ENCODE assay signal across 36 cellular contexts in the genomic region with DNA sequence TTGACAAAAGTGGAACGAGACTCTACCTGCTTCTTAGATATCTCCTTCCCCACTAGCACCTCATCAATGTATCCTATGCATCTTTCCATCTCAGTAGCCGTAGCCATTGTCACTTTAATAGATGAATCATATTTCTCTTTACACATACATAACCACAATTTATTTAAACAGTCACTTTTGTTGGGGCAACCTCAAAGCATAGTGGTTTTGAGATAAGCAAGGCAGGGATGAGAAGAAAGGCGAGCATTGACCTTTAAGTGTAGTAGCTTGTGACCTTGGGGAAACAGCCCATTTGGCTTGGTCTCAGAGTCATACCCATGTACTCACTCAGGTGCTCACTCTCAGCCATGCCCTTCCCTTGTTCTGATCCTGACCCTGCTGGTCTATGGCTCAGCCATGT.
"Had no signal": no experiment of that assay in that cellular context is flagged by ENCODE, and none has a peak within 500 bp of the region (broad histone marks: within the 10 kb centered on the region; RNA-seq: fewer than 3 reads in every experiment).

No MANE protein-coding gene starts in this region.

- H3K4me2 ChIP-seq: KMS-11 had no signal

- H3K4me3 ChIP-seq: MG63 had no signal

- H3K27ac ChIP-seq: KMS-11 had no signal

- DNase-seq: Karpas-422, Kasumi-1, MG63, MM.1S, MV-4-11, NCI-H1048, NCI-H1092, NCI-H1092 treated with DMSO at 0.1 percent for 48 hours, NCI-H1105, NCI-H1105 treated with DMSO at 0.1 percent for 48 hours, NCI-H1417, NCI-H1417 treated with DMSO at 0.1 percent for 48 hours, NCI-H1436, NCI-H1436 treated with DMSO at 0.1 percent for 48 hours, NCI-H146, NCI-H1694, NCI-H1694 treated with DMSO at 0.1 percent for 48 hours, NCI-H187, NCI-H187 treated with DMSO at 0.1 percent for 48 hours, NCI-H1930, NCI-H2029, NCI-H2029 treated with DMSO at 0.1 percent for 48 hours, NCI-H2081, NCI-H2081 treated with DMSO at 0.1 percent for 48 hours, NCI-H2107, NCI-H2171, NCI-H2171 treated with DMSO at 0.1 percent for 48 hours, NCI-H2227 treated with DMSO at 0.1 percent for 48 hours, NCI-H226, NCI-H345, NCI-H446, NCI-H446 treated with DMSO at 0.1 percent for 48 hours, NCI-H510A, NCI-H510A treated with DMSO at 0.1 percent for 48 hours, NCI-H524 had no signal

- H3K27me3 ChIP-seq: MG63 had no signal

- H3K9ac ChIP-seq: KMS-11 had no signal

- H3K9me3 ChIP-seq: MG63 had no signal

- H3K36me3 ChIP-seq: MG63 had no signal
